14 cellular contexts compared by ENCODE assay signal in the genomic region with DNA sequence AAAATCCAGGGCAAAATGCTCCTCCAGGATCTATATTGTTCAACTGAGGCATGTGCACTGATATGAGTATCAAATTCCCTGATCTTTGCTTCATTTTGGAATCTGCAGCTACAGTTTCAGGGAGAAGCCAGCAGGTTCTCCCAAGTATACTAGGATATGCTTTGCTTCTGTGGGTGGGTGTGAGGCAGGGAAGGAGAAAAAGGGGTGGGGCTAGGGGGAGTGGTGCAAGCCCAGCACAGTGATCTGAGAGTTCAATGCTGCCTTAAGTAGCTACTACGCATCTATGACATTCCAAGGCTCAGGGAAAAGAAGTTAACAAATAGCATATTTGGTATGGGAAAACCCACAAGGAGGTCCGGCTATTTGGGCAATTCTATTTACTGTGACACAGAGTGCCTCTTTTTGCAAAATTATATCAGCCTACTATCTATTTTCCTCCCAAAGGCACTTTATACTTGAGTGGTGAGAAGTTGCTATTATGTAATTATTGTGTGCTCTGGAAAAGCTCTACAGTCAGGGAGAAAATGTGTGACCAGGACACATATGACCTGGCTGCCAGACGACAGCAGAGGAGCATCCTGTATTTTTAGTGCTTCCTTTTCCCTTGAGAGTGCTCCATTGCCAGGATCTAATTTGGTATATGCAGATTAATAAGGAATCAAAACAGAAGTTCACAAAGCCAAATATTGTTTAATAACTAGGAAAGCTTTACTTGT.
A peak's percentile ranks its signal among the peaks of the same experiment; 100 is the strongest.
DNase-seq lines count a peak whose midpoint lies in the region; ATAC-seq and TF ChIP-seq lines count a peak whose summit lies in the region.
"Had no signal": no experiment of that assay in that cellular context is flagged by ENCODE, and none has a peak within 500 bp of the region (broad histone marks: within the 10 kb centered on the region; RNA-seq: fewer than 3 reads in every experiment).

No MANE protein-coding gene starts in this region.

- TF ChIP-seq POLR2A in heart left ventricle (IDR thresholded peaks at IDR 0.05) = no peak
- TF ChIP-seq POLR2A in transverse colon (IDR thresholded peaks at IDR 0.05) = no peak

- WGBS in heart left ventricle, 4 donors = 21 to 39% (median 27%) methylated on average over 3 of the region's 3 CpGs
- WGBS in transverse colon (ENCODE audit: low coverage in 1 of 2), 2 donors = 60 to 78% methylated on average over 2 to 3 of the region's 3 CpGs

- in situ Hi-C loops in transverse colon (cut with MboI; ENCODE audit: low pct_ligation_motif_present in 1 of 4, low pct_unique_long_range_greater_than_20kb in 1 of 4, low sequenced_read_pairs in 3 of 4) = no loop called here

- no peaks in the 10 kb centered on the region for H3F3A ChIP-seq in neural cell (ENCODE audit: insufficient read depth, low read length, poor library complexity, severe bottlenecking)

- H3K36me3 ChIP-seq in HEK293 (ENCODE audit: control insufficient read depth in 2 of 2, insufficient read depth in 1 of 2, low read length in 2 of 2) (peaks cover 0 to 3% of the 10 kb centered on the region in 2 experiments; a peak in 1 of 3 replicates), heart left ventricle (peaks cover 0 to 7% (median 0%) of the 10 kb centered on the region in 9 donors), neural cell (ENCODE audit: insufficient read depth, low read length) (no peaks in the 10 kb centered on the region), H7 (replicated peaks; ENCODE audit: control insufficient read depth, insufficient read depth, low read length) (no peaks in the 10 kb centered on the region), transverse colon (no peaks in the 10 kb centered on the region)
- H3K36me3 ChIP-seq: BLaER1 treated with 17β-estradiol and CSF1 and Interleukin-3, amounts not matched to agents 10 nM and 100 nM had no signal

- no peak overlapping the region for H3K9ac ChIP-seq in neural cell (ENCODE audit: low read length)
- H3K9ac ChIP-seq: BLaER1 treated with 17β-estradiol and CSF1 and Interleukin-3, amounts not matched to agents 10 nM and 100 nM; KMS-11 had no signal

- CTCF ChIA-PET in HEK293 (lab: Yijun Ruan, JAX) = no interaction called here

- no peaks in the 10 kb centered on the region for H3K27me3 Mint-ChIP-seq in type B pancreatic cell

- H3K79me2 ChIP-seq in neural cell (replicated peaks; ENCODE audit: insufficient read depth, low read length) = no peaks in the 10 kb centered on the region

- peaks cover 11% of the 10 kb centered on the region for H3K4me1 Mint-ChIP-seq in type B pancreatic cell (ENCODE audit: unreplicated experiment)

- peaks cover 4% of the 10 kb centered on the region for H3K36me3 Mint-ChIP-seq in type B pancreatic cell

- intact Hi-C loops in heart left ventricle (cut with DNase I) (no loop called here), transverse colon (cut with DNase I; ENCODE audit: low total_unique reads) (no loop called here)

- peak; percentile 57 for DNase-seq in SK-N-DZ (ENCODE audit: low spot score)
- peak in 2 of 5 donors; percentile 25 to 32 for DNase-seq in heart left ventricle
- DNase-seq in stimulated activated CD4-positive, alpha-beta T cell treated with anti-CD3 and anti-CD28 coated beads, Interleukin-1b, Interleukin-23, amount 100 ng/mL, for 48 hours = no peak
- no peak for DNase-seq in H7
- DNase-seq in transverse colon = no peak
- DNase-seq in type B pancreatic cell (ENCODE audit: extremely low spot score, unreplicated experiment) = no peak
- DNase-seq: NCI-H1105 treated with DMSO at 0.1 percent for 48 hours, NCI-H1930, NCI-H226, NCI-H526 had no signal

- H3K4me2 ChIP-seq in neural cell (ENCODE audit: low read length) = no peak overlapping the region
- H3K4me2 ChIP-seq: BLaER1 treated with 17β-estradiol and CSF1 and Interleukin-3, amounts not matched to agents 10 nM and 100 nM; KMS-11 had no signal

- H3K4me3 Mint-ChIP-seq in type B pancreatic cell = no peak overlapping the region

- TF ChIP-seq RAD21 in neural cell (conservative IDR thresholded peaks at IDR 0.05) = no peak

- TF ChIP-seq EP300 in neural cell (conservative IDR thresholded peaks at IDR 0.05; ENCODE audit: poor library complexity, severe bottlenecking) = no peak
- TF ChIP-seq EP300 in transverse colon (IDR thresholded peaks at IDR 0.05; ENCODE audit: low read depth) = no peak

- H3K9me2 ChIP-seq in neural cell (ENCODE audit: insufficient read depth, low read length) = no peaks in the 10 kb centered on the region

- POLR2A ChIA-PET in HEK293 (lab: Yijun Ruan, JAX) = no interaction called here

- TF ChIP-seq CTCF in HEK293 (tag by site-specific recombination; IDR thresholded peaks at IDR 0.05) (no peak), heart left ventricle (IDR thresholded peaks at IDR 0.05) (no peak), neural cell (IDR thresholded peaks at IDR 0.05; ENCODE audit: poor library complexity, severe bottlenecking) (no peak), transverse colon (IDR thresholded peaks at IDR 0.05) (no peak), type B pancreatic cell (conservative IDR thresholded peaks at IDR 0.05) (no peak)

- no peaks in the 10 kb centered on the region for H4K20me1 ChIP-seq in neural cell (ENCODE audit: insufficient read depth)
- H4K20me1 ChIP-seq: BLaER1 treated with 17β-estradiol and CSF1 and Interleukin-3, amounts not matched to agents 10 nM and 100 nM had no signal

- H3K4me3 ChIP-seq in HEK293 (ENCODE audit: low read depth, low read length) = no peak overlapping the region
- no peak overlapping the region for H3K4me3 ChIP-seq in heart left ventricle
- no peak overlapping the region for H3K4me3 ChIP-seq in neural cell (ENCODE audit: low read length)
- no peak overlapping the region for H3K4me3 ChIP-seq in H7 (ENCODE audit: insufficient read depth, low read depth, low read length)
- H3K4me3 ChIP-seq in transverse colon = no peak overlapping the region
- H3K4me3 ChIP-seq: BLaER1 treated with 17β-estradiol and CSF1 and Interleukin-3, amounts not matched to agents 10 nM and 100 nM had no signal

- ATAC-seq in heart left ventricle = peak; percentile 62 to 74 (median 72)

- no peaks in the 10 kb centered on the region for H3K9me3 ChIP-seq in HEK293 (ENCODE audit: control insufficient read depth, insufficient read depth, low read depth, low read length)
- H3K9me3 ChIP-seq in heart left ventricle = no peaks in the 10 kb centered on the region
- no peaks in the 10 kb centered on the region for H3K9me3 ChIP-seq in neural cell (ENCODE audit: low read length)
- no peaks in the 10 kb centered on the region for H3K9me3 ChIP-seq in transverse colon
- H3K9me3 ChIP-seq: BLaER1 treated with 17β-estradiol and CSF1 and Interleukin-3, amounts not matched to agents 10 nM and 100 nM had no signal

- no peak overlapping the region for H3K27ac Mint-ChIP-seq in type B pancreatic cell

- H2AFZ ChIP-seq in neural cell (ENCODE audit: low read depth, low read length) = no peak overlapping the region

- H3K27ac ChIP-seq in HEK293 (ENCODE audit: extremely low read depth, low read depth, low read length) (no peak overlapping the region), heart left ventricle (peak overlapping the region in 6 of 12 donors; percentile 9 to 59 (median 48)), neural cell (ENCODE audit: low read length) (no peak overlapping the region), transverse colon (no peak overlapping the region)
- H3K27ac ChIP-seq: BLaER1 treated with 17β-estradiol and CSF1 and Interleukin-3, amounts not matched to agents 10 nM and 100 nM; KMS-11 had no signal

- H3K4me1 ChIP-seq in HEK293 (ENCODE audit: control insufficient read depth, insufficient read depth, low read length) (peaks cover 2% of the 10 kb centered on the region; the same call in 1 of the 2 replicates), heart left ventricle (peaks cover 0 to 28% (median 11%) of the 10 kb centered on the region in 12 donors), transverse colon (peaks cover 0 to 3% (median 0%) of the 10 kb centered on the region in 4 donors)
- H3K4me1 ChIP-seq: BLaER1 treated with 17β-estradiol and CSF1 and Interleukin-3, amounts not matched to agents 10 nM and 100 nM had no signal

- no peaks in the 10 kb centered on the region for H3K9me3 Mint-ChIP-seq in type B pancreatic cell

- no peaks in the 10 kb centered on the region for H3K27me3 ChIP-seq in heart left ventricle
- H3K27me3 ChIP-seq in neural cell (ENCODE audit: insufficient read depth, low read depth, low read length) = no peaks in the 10 kb centered on the region
- H3K27me3 ChIP-seq in H7 (ENCODE audit: control insufficient read depth, insufficient read depth, low read length) = no peaks in the 10 kb centered on the region
- H3K27me3 ChIP-seq in transverse colon = no peaks in the 10 kb centered on the region
- H3K27me3 ChIP-seq: BLaER1 treated with 17β-estradiol and CSF1 and Interleukin-3, amounts not matched to agents 10 nM and 100 nM had no signal

TF ChIP-seq in neural cell, 6 proteins besides CTCF, POLR2A, EP300 and RAD21:
- peak; percentile 20 for TF ChIP-seq POLR2AphosphoS5 (IDR thresholded peaks at IDR 0.05)
- no peak for TF ChIP-seq EZH2 (IDR thresholded peaks at IDR 0.05; ENCODE audit: borderline replicate concordance, insufficient read depth, low read length, poor library complexity, severe bottlenecking)
